28 cellular contexts compared by ENCODE assay signal in the genomic region with DNA sequence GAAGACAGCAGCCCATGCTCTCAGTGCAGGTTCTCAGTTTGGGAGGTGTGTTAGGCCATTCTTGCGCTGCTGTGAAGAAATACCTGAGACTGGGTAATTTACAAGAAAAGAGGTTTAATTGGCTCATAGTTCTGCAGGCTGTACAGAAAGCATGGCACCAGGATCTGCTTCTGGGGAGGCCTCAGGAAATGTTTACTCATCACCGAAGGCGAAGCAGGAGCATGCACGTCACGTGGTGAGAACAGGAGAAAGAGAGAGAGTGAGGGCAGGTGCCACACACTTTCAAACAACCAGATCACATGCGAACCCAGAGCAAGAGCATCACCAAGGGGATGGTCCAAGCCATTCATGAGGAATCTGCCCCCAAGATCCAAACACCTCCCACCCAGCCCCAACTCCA.
"Had no signal": no experiment of that assay in that cellular context is flagged by ENCODE, and none has a peak within 500 bp of the region (broad histone marks: within the 10 kb centered on the region; RNA-seq: fewer than 3 reads in every experiment).

No MANE protein-coding gene starts in this region.

- H3K27me3 ChIP-seq: colonic mucosa, gastrocnemius medialis, heart right ventricle, left lung had no signal

- H3K4me1 Mint-ChIP-seq: naive B cell had no signal

- H3K27ac Mint-ChIP-seq: dendritic cell treated with granulocyte-macrophage colony-stimulating factor and Interleukin-4, amounts not matched to agents 40 ng/mL and 50 ng/mL, for 4 days; effector memory CD8-positive, alpha-beta T cell; endodermal cell; mesothelial cell of epicardium; naive B cell had no signal

- FAIRE-seq: endometrium, islet of Langerhans, keratinocyte had no signal

- H3K4me1 ChIP-seq: colonic mucosa, esophagus squamous epithelium, gastrocnemius medialis, heart right ventricle, left lung, lower lobe of right lung had no signal

- H3K27ac ChIP-seq: colonic mucosa, epithelial cell of prostate, esophagus squamous epithelium, gastrocnemius medialis, heart right ventricle, left lung, lower lobe of right lung had no signal

- H3K4me3 Mint-ChIP-seq: dendritic cell treated with granulocyte-macrophage colony-stimulating factor and Interleukin-4, amounts not matched to agents 40 ng/mL and 50 ng/mL, for 4 days; effector memory CD8-positive, alpha-beta T cell; endodermal cell; mesothelial cell of epicardium; naive B cell had no signal

- DNase-seq: colonic mucosa; cortex of kidney; effector CD8-positive, alpha-beta T cell; effector memory CD8-positive, alpha-beta T cell; endodermal cell; erythroblast; esophagus squamous epithelium; foreskin fibroblast; foreskin melanocyte; gastrocnemius medialis; glutamatergic neuron; head of caudate nucleus; heart right ventricle; hippocampal formation; left cardiac atrium; left lung; left ventricle myocardium superior; lower lobe of right lung; mesenchymal stem cell; mucosa of descending colon; naive B cell had no signal

- H3K36me3 ChIP-seq: colonic mucosa, esophagus squamous epithelium, gastrocnemius medialis, heart right ventricle, left lung, lower lobe of right lung had no signal

- H3K9me3 ChIP-seq: colonic mucosa, esophagus squamous epithelium, gastrocnemius medialis, lower lobe of right lung, mucosa of descending colon had no signal

- H3K9me3 Mint-ChIP-seq: effector memory CD8-positive, alpha-beta T cell had no signal

- H3K4me3 ChIP-seq: colonic mucosa, esophagus squamous epithelium, gastrocnemius medialis, heart right ventricle, left lung, lower lobe of right lung, mucosa of descending colon had no signal

- ATAC-seq: effector memory CD8-positive, alpha-beta T cell; esophagus mucosa; gastrocnemius medialis; heart right ventricle; left cardiac atrium; left lung; left ventricle myocardium superior; lower lobe of right lung; mucosa of descending colon had no signal
